Comparison of ENCODE assay signal across 17 cellular contexts in the genomic region with DNA sequence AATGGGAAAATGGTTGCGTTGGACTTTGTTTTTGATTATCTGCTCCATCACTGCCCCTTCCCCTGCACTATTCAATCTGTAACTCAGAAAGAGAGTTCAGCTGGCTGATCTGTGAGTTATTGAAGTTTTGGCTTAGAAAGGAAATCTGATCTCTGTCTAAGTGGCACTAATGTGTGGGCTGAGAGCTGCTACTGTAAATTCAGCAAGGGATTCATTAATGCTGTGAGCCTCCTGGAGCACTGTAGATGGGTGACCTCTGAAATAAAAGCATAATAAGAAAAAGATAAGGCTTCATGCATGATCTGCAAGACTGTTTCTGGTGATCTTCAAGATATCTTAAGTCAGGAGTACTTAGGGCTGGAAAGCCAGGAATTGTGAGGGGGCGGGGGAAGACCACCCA.
DNase-seq lines count a peak whose midpoint lies in the region; TF ChIP-seq lines count a peak whose summit lies in the region.
"Had no signal": no experiment of that assay in that cellular context is flagged by ENCODE, and none has a peak within 500 bp of the region (broad histone marks: within the 10 kb centered on the region; RNA-seq: fewer than 3 reads in every experiment).

No MANE protein-coding gene starts in this region.

- intact Hi-C loops in activated naive CD4-positive, alpha-beta T cell treated with anti-CD3 and anti-CD28 coated beads for 36 hours (cut with micrococcal nuclease): no loop called here

- peaks cover 3% of the 10 kb centered on the region for H3K27me3 Mint-ChIP-seq in nephron (ENCODE audit: low read depth)
- H3K27me3 Mint-ChIP-seq in activated naive CD4-positive, alpha-beta T cell treated with anti-CD3 and anti-CD28 coated beads for 36 hours (ENCODE audit: low read depth): peaks cover 30% of the 10 kb centered on the region

- H3K36me3 Mint-ChIP-seq in nephron (ENCODE audit: low read depth): no peaks in the 10 kb centered on the region
- H3K36me3 Mint-ChIP-seq in activated naive CD4-positive, alpha-beta T cell treated with anti-CD3 and anti-CD28 coated beads for 36 hours (ENCODE audit: low read depth): no peaks in the 10 kb centered on the region

- H3K4me1 Mint-ChIP-seq in nephron: peaks cover 17% of the 10 kb centered on the region
- H3K4me1 Mint-ChIP-seq in activated naive CD4-positive, alpha-beta T cell treated with anti-CD3 and anti-CD28 coated beads for 36 hours (ENCODE audit: low read depth): no peaks in the 10 kb centered on the region

- no peak overlapping the region for H3K4me3 Mint-ChIP-seq in nephron
- no peak overlapping the region for H3K4me3 Mint-ChIP-seq in activated naive CD4-positive, alpha-beta T cell treated with anti-CD3 and anti-CD28 coated beads for 36 hours
- H3K4me3 Mint-ChIP-seq: CD4-positive, alpha-beta T cell; T-helper 1 cell treated with Interleukin-12 subunit alpha and Interleukin-12 subunit beta and Interleukin-4 antibody, amounts not matched to agents 30 μg/mL and 1 μg/mL, for 36 hours had no signal

- no peaks in the 10 kb centered on the region for H3K9me3 Mint-ChIP-seq in nephron
- H3K9me3 Mint-ChIP-seq in activated naive CD4-positive, alpha-beta T cell treated with anti-CD3 and anti-CD28 coated beads for 36 hours: no peaks in the 10 kb centered on the region
- H3K9me3 Mint-ChIP-seq: CD4-positive, alpha-beta T cell; T-helper 1 cell treated with Interleukin-12 subunit alpha and Interleukin-12 subunit beta and Interleukin-4 antibody, amounts not matched to agents 30 μg/mL and 1 μg/mL, for 36 hours had no signal

- peak overlapping the region; percentile 18 to 43 (median 20) for H3K27ac Mint-ChIP-seq in nephron
- H3K27ac Mint-ChIP-seq in activated naive CD4-positive, alpha-beta T cell treated with anti-CD3 and anti-CD28 coated beads for 36 hours: no peak overlapping the region
- H3K27ac Mint-ChIP-seq: CD4-positive, alpha-beta T cell; T-helper 1 cell treated with Interleukin-12 subunit alpha and Interleukin-12 subunit beta and Interleukin-4 antibody, amounts not matched to agents 30 μg/mL and 1 μg/mL, for 36 hours had no signal

- CTCF ChIA-PET in activated naive CD4-positive, alpha-beta T cell treated with anti-CD3 and anti-CD28 coated beads for 36 hours (lab: Charles Lee): interaction anchor here (1.1 kb wide), 1 partner anchor 11 kb away, joined by 3 read pairs; no protein-coding TSS in a partner anchor

- TF ChIP-seq CTCF in nephron (IDR thresholded peaks at IDR 0.05; ENCODE audit: unreplicated experiment in 3 of 3): no peak

- DNase-seq in NCI-H1417 (lab: John Stamatoyannopoulos, UW): peak in 2 of 3 experiments; percentile 39 to 75
- DNase-seq in NCI-H1417 treated with DMSO at 0.1 percent for 48 hours (lab: John Stamatoyannopoulos, UW): no peak
- peak; percentile 21 for DNase-seq in NCI-H128 (lab: John Stamatoyannopoulos, UW; ENCODE audit: unreplicated experiment)
- peak; percentile 72 for DNase-seq in NCI-H524 treated with DMSO at 0.1 percent for 48 hours (lab: John Stamatoyannopoulos, UW)
- no peak for DNase-seq in activated naive CD4-positive, alpha-beta T cell treated with anti-CD3 and anti-CD28 coated beads for 36 hours
- no peak for DNase-seq in effector CD4-positive, alpha-beta T cell
- DNase-seq in A172 (ENCODE audit: low spot score): no peak
- DNase-seq: Caco-2; CD4-positive, alpha-beta T cell; GF-D8; IMR-90; NCI-H1930; NCI-H226; PC-3; SIG-M5 had no signal

Comparison
In these comparisons a context has a peak if more than half of its experiments do, and no peak if none do; other contexts are left out.
1. DNase-seq: peak in NCI-H1417 (2 of 3), NCI-H128 (single experiment) and NCI-H524 treated with DMSO at 0.1 percent for 48 hours (single experiment); none in NCI-H1417 treated with DMSO at 0.1 percent for 48 hours (single experiment), activated naive CD4-positive, alpha-beta T cell treated with anti-CD3 and anti-CD28 coated beads for 36 hours (single experiment), effector CD4-positive, alpha-beta T cell (single experiment) and A172 (single experiment).